8 cellular contexts compared by ENCODE assay signal in the genomic region with DNA sequence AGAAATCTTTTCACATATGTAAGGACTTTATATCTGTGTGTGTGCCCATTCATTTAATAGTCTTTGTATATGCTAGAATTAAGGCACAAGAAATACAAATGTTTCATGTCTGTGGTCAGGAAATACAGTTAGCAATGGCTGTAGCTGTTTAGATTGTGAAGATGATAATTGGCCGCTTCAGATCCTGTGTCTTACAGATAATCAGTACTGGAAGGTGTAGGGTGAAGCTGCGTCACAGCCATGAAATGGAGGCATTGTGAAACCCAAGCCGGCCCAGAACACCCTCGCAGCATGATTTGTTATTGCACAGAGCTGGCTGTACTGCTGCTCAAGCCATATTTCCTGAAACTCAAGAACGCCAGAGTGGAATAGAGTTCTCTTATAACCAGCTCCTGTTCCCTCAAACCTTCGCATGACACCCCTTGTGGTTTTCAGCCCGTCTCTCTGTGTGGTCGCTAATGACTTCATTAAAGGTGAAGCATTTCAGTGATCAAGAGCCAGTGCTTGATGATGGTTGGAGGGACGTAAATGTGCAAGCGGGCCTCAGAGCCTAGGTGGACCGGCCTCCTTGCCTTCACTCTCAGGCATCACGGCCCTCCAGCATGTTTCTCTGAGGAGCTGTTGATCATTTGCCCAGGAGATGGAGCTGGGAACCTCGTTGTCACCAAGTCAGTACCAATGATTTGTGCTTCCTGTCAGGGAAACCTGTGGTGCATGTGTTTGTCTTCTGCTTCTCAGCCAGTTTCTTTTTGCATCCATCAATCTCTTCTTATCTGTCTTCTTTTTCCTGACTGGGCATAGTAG.
DNase-seq lines count a peak whose midpoint lies in the region; ATAC-seq and TF ChIP-seq lines count a peak whose summit lies in the region.

No MANE protein-coding gene starts in this region.

- DNase-seq in GM23338 (ENCODE audit: low spot score) (peak; percentile 39), NCI-H1694 (lab: John Stamatoyannopoulos, UW) (no peak), epidermal melanocyte (ENCODE audit: insufficient read length, low spot score) (no peak)
- peak; percentile 76 for DNase-seq in activated CD8-positive, alpha-beta T cell treated with anti-CD3 and anti-CD28 coated beads for 36 hours
- peak; percentile 33 to 55 (median 38) for DNase-seq in stimulated activated CD4-positive, alpha-beta T cell treated with anti-CD3 and anti-CD28 coated beads, TNF-alpha, amount 100 ng/mL, for 48 hours (ENCODE audit: low read depth in 3 of 3)

- no peaks in the 10 kb centered on the region for H3F3A ChIP-seq in GM23338 (replicated peaks; ENCODE audit: low read depth)

- no peaks in the 10 kb centered on the region for H4K20me1 ChIP-seq in GM23338 (replicated peaks; ENCODE audit: insufficient read depth)

- intact Hi-C loops in activated CD8-positive, alpha-beta T cell treated with anti-CD3 and anti-CD28 coated beads for 36 hours (cut with micrococcal nuclease) = loop anchor here (1.0 to 10.0 kb wide), 4 partner anchors 70 to 1028 kb away; partner anchors contain the start of genes CERT1 and POLK

- H3K36me3 ChIP-seq in GM23338 (ENCODE audit: insufficient read depth) = no peaks in the 10 kb centered on the region
- H3K36me3 ChIP-seq in gastroesophageal sphincter = no peaks in the 10 kb centered on the region

- H3K79me2 ChIP-seq in GM23338 (replicated peaks; ENCODE audit: insufficient read depth) = peaks cover 24% of the 10 kb centered on the region; the same call in 1 of the 2 replicates

- no peak for TF ChIP-seq POLR2A in gastroesophageal sphincter (IDR thresholded peaks at IDR 0.05)

- 0 out of 2 replicates have a peak overlapping the region, but pooled peaks have one; percentile 26 for H3K27ac ChIP-seq in GM23338 (ENCODE audit: low read depth)
- peak overlapping the region in 3 of 4 donors; percentile 33 to 54 (median 45) for H3K27ac ChIP-seq in gastroesophageal sphincter

- POLR2A ChIA-PET in activated CD8-positive, alpha-beta T cell treated with anti-CD3 and anti-CD28 coated beads for 36 hours (lab: Charles Lee) = interaction anchor here (0.6 to 4.0 kb wide), 11 partner anchors 10 to 140 kb away, joined by 3 to 53 read pairs (median 3); partner anchors contain the start of gene IQGAP2

- H3K4me2 ChIP-seq in GM23338 = no peak overlapping the region

- no peaks in the 10 kb centered on the region for H3K9me2 ChIP-seq in GM23338 (ENCODE audit: insufficient read depth)

- H3K4me1 Mint-ChIP-seq in GM23338 = peaks cover 38% of the 10 kb centered on the region
- H3K4me1 Mint-ChIP-seq in activated CD8-positive, alpha-beta T cell treated with anti-CD3 and anti-CD28 coated beads for 36 hours (ENCODE audit: low read depth) = peaks cover 75% of the 10 kb centered on the region
- H3K4me1 Mint-ChIP-seq in stimulated activated memory B cell treated with anti-CD40 and anti-IgM and Interleukin-4, amounts not matched to agents 10 μg/mL and 1 μg/mL and 100 μg/mL, for 72 hours = peaks cover 27% of the 10 kb centered on the region

- no peaks in the 10 kb centered on the region for H3K27me3 ChIP-seq in GM23338 (ENCODE audit: insufficient read depth)
- no peaks in the 10 kb centered on the region for H3K27me3 ChIP-seq in gastroesophageal sphincter

- H3K27ac Mint-ChIP-seq in GM23338 = no peak overlapping the region
- peak overlapping the region; percentile 92 for H3K27ac Mint-ChIP-seq in activated CD8-positive, alpha-beta T cell treated with anti-CD3 and anti-CD28 coated beads for 36 hours
- no peak overlapping the region for H3K27ac Mint-ChIP-seq in stimulated activated memory B cell treated with anti-CD40 and anti-IgM and Interleukin-4, amounts not matched to agents 10 μg/mL and 1 μg/mL and 100 μg/mL, for 72 hours

- no peak overlapping the region for H2AFZ ChIP-seq in GM23338

- no peak overlapping the region for H3K4me3 ChIP-seq in GM23338
- H3K4me3 ChIP-seq in gastroesophageal sphincter = no peak overlapping the region

- H3K9me3 ChIP-seq in gastroesophageal sphincter = no peaks in the 10 kb centered on the region

- H3K9me3 Mint-ChIP-seq in GM23338 = no peaks in the 10 kb centered on the region
- H3K9me3 Mint-ChIP-seq in activated CD8-positive, alpha-beta T cell treated with anti-CD3 and anti-CD28 coated beads for 36 hours = no peaks in the 10 kb centered on the region
- no peaks in the 10 kb centered on the region for H3K9me3 Mint-ChIP-seq in stimulated activated memory B cell treated with anti-CD40 and anti-IgM and Interleukin-4, amounts not matched to agents 10 μg/mL and 1 μg/mL and 100 μg/mL, for 72 hours

- CTCF ChIA-PET in activated CD8-positive, alpha-beta T cell treated with anti-CD3 and anti-CD28 coated beads for 36 hours (lab: Charles Lee) = interaction anchor here (0.7 to 3.7 kb wide), 15 partner anchors 15 to 287 kb away, joined by 3 to 62 read pairs (median 4); partner anchors contain the start of gene IQGAP2

- no peaks in the 10 kb centered on the region for H3K36me3 Mint-ChIP-seq in GM23338 (ENCODE audit: low read depth)
- peaks cover 1% of the 10 kb centered on the region for H3K36me3 Mint-ChIP-seq in activated CD8-positive, alpha-beta T cell treated with anti-CD3 and anti-CD28 coated beads for 36 hours (ENCODE audit: low read depth)
- no peaks in the 10 kb centered on the region for H3K36me3 Mint-ChIP-seq in stimulated activated memory B cell treated with anti-CD40 and anti-IgM and Interleukin-4, amounts not matched to agents 10 μg/mL and 1 μg/mL and 100 μg/mL, for 72 hours

- TF ChIP-seq EP300 in gastroesophageal sphincter (IDR thresholded peaks at IDR 0.05) = no peak

- H3K27me3 Mint-ChIP-seq in GM23338 (ENCODE audit: insufficient read depth, low read depth, poor library complexity) = peaks cover 6% of the 10 kb centered on the region
- no peaks in the 10 kb centered on the region for H3K27me3 Mint-ChIP-seq in activated CD8-positive, alpha-beta T cell treated with anti-CD3 and anti-CD28 coated beads for 36 hours
- no peaks in the 10 kb centered on the region for H3K27me3 Mint-ChIP-seq in stimulated activated memory B cell treated with anti-CD40 and anti-IgM and Interleukin-4, amounts not matched to agents 10 μg/mL and 1 μg/mL and 100 μg/mL, for 72 hours

- H3K4me3 Mint-ChIP-seq in GM23338 = no peak overlapping the region
- H3K4me3 Mint-ChIP-seq in activated CD8-positive, alpha-beta T cell treated with anti-CD3 and anti-CD28 coated beads for 36 hours = peak overlapping the region; percentile 56
- H3K4me3 Mint-ChIP-seq in stimulated activated memory B cell treated with anti-CD40 and anti-IgM and Interleukin-4, amounts not matched to agents 10 μg/mL and 1 μg/mL and 100 μg/mL, for 72 hours = no peak overlapping the region

- ATAC-seq in GM23338 (peak; percentile 41; the same call in 2 of the 3 replicates), gastroesophageal sphincter (peak; percentile 49), GM19328 (IDR thresholded peaks at IDR 0.05; ENCODE audit: unreplicated experiment) (no peak)
- ATAC-seq in activated CD8-positive, alpha-beta T cell treated with anti-CD3 and anti-CD28 coated beads for 36 hours = peak; percentile 59
- ATAC-seq in stimulated activated memory B cell treated with anti-CD40 and anti-IgM and Interleukin-4, amounts not matched to agents 10 μg/mL and 1 μg/mL and 100 μg/mL, for 72 hours = no peak

- TF ChIP-seq CTCF in GM23338 (conservative IDR thresholded peaks at IDR 0.05; ENCODE audit: low read depth in 2 of 2) = 0 out of 4 replicates have a peak, but pooled peaks of 1 of the 2 experiments have one; percentile 8
- TF ChIP-seq CTCF in activated CD8-positive, alpha-beta T cell treated with anti-CD3 and anti-CD28 coated beads for 36 hours (IDR thresholded peaks at IDR 0.05) = no peak
- TF ChIP-seq CTCF in gastroesophageal sphincter (IDR thresholded peaks at IDR 0.05) = no peak

- H3K4me1 ChIP-seq in GM23338 (ENCODE audit: insufficient read depth) (peaks cover 17% of the 10 kb centered on the region), gastroesophageal sphincter (peaks cover 0 to 13% (median 0%) of the 10 kb centered on the region in 3 donors)

- 64 to 75% methylated on average over 4 to 5 of the region's 13 CpGs for WGBS in gastroesophageal sphincter (ENCODE audit: low coverage in 1 of 2), 2 donors

TF ChIP-seq in GM23338, 12 proteins besides CTCF, POLR2A, EP300 and RAD21 (continues in another document):
- TF ChIP-seq CREB1 (CRISPR knock-in tag; IDR thresholded peaks at IDR 0.05; ENCODE audit: low read depth) = no peak

Comparison
In these comparisons a context has a peak if more than half of its experiments do, and no peak if none do; other contexts are left out.
1. ATAC-seq: peak in GM23338 (single experiment), activated CD8-positive, alpha-beta T cell treated with anti-CD3 and anti-CD28 coated beads for 36 hours (single experiment) and gastroesophageal sphincter (single experiment); none in GM19328 (single experiment) and stimulated activated memory B cell treated with anti-CD40 and anti-IgM and Interleukin-4, amounts not matched to agents 10 μg/mL and 1 μg/mL and 100 μg/mL, for 72 hours (single experiment).
2. DNase-seq: peak in GM23338 (single experiment), activated CD8-positive, alpha-beta T cell treated with anti-CD3 and anti-CD28 coated beads for 36 hours (single experiment) and stimulated activated CD4-positive, alpha-beta T cell treated with anti-CD3 and anti-CD28 coated beads, TNF-alpha, amount 100 ng/mL, for 48 hours (3 of 3); none in NCI-H1694 (single experiment) and epidermal melanocyte (single experiment).